In the genomic region with DNA sequence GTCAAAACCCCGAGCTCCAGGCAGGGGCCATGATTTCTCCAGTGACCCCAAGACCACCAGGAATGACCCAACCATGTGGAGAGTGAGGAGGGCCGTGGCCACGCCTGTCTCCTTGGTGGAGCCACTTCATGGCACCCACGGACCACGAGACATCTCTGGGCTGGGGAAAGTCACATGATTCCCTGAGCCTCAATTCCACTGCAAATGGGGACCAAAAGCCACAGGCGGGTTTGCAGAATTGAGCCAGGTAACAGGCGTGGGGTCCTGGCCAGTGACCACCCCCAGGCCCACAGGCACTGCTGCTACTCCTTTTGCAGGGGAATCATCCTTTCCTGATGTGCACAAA, we compare ENCODE assay signal across 13 cellular contexts.
A peak's percentile ranks its signal among the peaks of the same experiment; 100 is the strongest.
DNase-seq lines count a peak whose midpoint lies in the region; ATAC-seq and TF ChIP-seq lines count a peak whose summit lies in the region.
"Had no signal": no experiment of that assay in that cellular context is flagged by ENCODE, and none has a peak within 500 bp of the region (broad histone marks: within the 10 kb centered on the region; RNA-seq: fewer than 3 reads in every experiment).

No MANE protein-coding gene starts in this region.

- no peaks in the 10 kb centered on the region for H3K4me1 ChIP-seq in osteoblast (ENCODE audit: insufficient read depth, low read length)

- H3K4me2 ChIP-seq in osteoblast (ENCODE audit: insufficient read depth, low read length) = no peak overlapping the region

- no peaks in the 10 kb centered on the region for H3K9me3 Mint-ChIP-seq in chondrocyte (ENCODE audit: low read depth)
- H3K9me3 Mint-ChIP-seq: CD4-positive, alpha-beta T cell had no signal

- H3K36me3 Mint-ChIP-seq in chondrocyte (ENCODE audit: low read depth) = no peaks in the 10 kb centered on the region

- no peaks in the 10 kb centered on the region for H4K20me1 ChIP-seq in osteoblast (ENCODE audit: insufficient read depth, low read length)

- H3K4me3 Mint-ChIP-seq in chondrocyte (ENCODE audit: unreplicated experiment) = no peak overlapping the region
- H3K4me3 Mint-ChIP-seq: CD4-positive, alpha-beta T cell had no signal

- no peak overlapping the region for H2AFZ ChIP-seq in osteoblast (ENCODE audit: low read length)

- no peaks in the 10 kb centered on the region for H3K79me2 ChIP-seq in osteoblast (ENCODE audit: insufficient read depth, low read length)

- H3K27me3 Mint-ChIP-seq in chondrocyte (ENCODE audit: low read depth) = peaks cover 5% of the 10 kb centered on the region

- ATAC-seq in HG03280 (IDR thresholded peaks at IDR 0.05; ENCODE audit: unreplicated experiment) = no peak
- ATAC-seq: HCT116 had no signal

- TF ChIP-seq CTCF in chondrocyte (IDR thresholded peaks at IDR 0.05) = no peak
- no peak for TF ChIP-seq CTCF in osteoblast (IDR thresholded peaks at IDR 0.05; ENCODE audit: extremely low read depth, low read depth, low read length)
- no peak for TF ChIP-seq CTCF in WERI-Rb-1 (IDR thresholded peaks at IDR 0.05; ENCODE audit: low read depth, low read length)

- DNase-seq in activated effector memory CD4-positive, alpha-beta T cell treated with anti-CD3 and anti-CD28 coated beads, Interleukin-2, amount 50 U/mL, for 16 hours = peak; percentile 38
- no peak for DNase-seq in activated effector memory CD4-positive, alpha-beta T cell treated with Interleukin-2 at 50 U/mL for 16 hours
- DNase-seq in chondrocyte (ENCODE audit: low spot score) (peak; percentile 66), osteoblast (ENCODE audit: insufficient read length, low spot score, missing footprints) (peak; percentile 50), WERI-Rb-1 (no peak), islet precursor cell (no peak)
- DNase-seq: ACHN, Calu3, DMS 273 treated with DMSO at 0.1 percent for 48 hours had no signal

- no peaks in the 10 kb centered on the region for H3K4me1 Mint-ChIP-seq in chondrocyte (ENCODE audit: low read depth)

- H3K27ac Mint-ChIP-seq in chondrocyte (ENCODE audit: unreplicated experiment) = no peak overlapping the region
- H3K27ac Mint-ChIP-seq: CD4-positive, alpha-beta T cell had no signal

- H3K27ac ChIP-seq in osteoblast (ENCODE audit: low read depth, low read length) = no peak overlapping the region
- H3K27ac ChIP-seq in WERI-Rb-1 = no peak overlapping the region
- H3K27ac ChIP-seq: BLaER1 treated with 17β-estradiol and CSF1 and Interleukin-3, amounts not matched to agents 10 nM and 100 nM had no signal

- no peaks in the 10 kb centered on the region for H3K9me3 ChIP-seq in osteoblast (ENCODE audit: low read depth, low read length)
- H3K9me3 ChIP-seq in WERI-Rb-1 (ENCODE audit: severe bottlenecking) = no peaks in the 10 kb centered on the region
- H3K9me3 ChIP-seq: BLaER1 treated with 17β-estradiol and CSF1 and Interleukin-3, amounts not matched to agents 10 nM and 100 nM had no signal

- H3K4me3 ChIP-seq in osteoblast (ENCODE audit: insufficient read depth, low read length) (no peak overlapping the region), WERI-Rb-1 (ENCODE audit: low read depth, low read length) (no peak overlapping the region)
- H3K4me3 ChIP-seq: BLaER1 treated with 17β-estradiol and CSF1 and Interleukin-3, amounts not matched to agents 10 nM and 100 nM had no signal

- H3K27me3 ChIP-seq in osteoblast (ENCODE audit: insufficient read depth, low read length) (no peaks in the 10 kb centered on the region), WERI-Rb-1 (ENCODE audit: insufficient read depth, low read depth, severe bottlenecking) (no peaks in the 10 kb centered on the region)
- H3K27me3 ChIP-seq: BLaER1 treated with 17β-estradiol and CSF1 and Interleukin-3, amounts not matched to agents 10 nM and 100 nM had no signal

- H3K36me3 ChIP-seq in osteoblast (ENCODE audit: insufficient read depth, low read length) (no peaks in the 10 kb centered on the region), WERI-Rb-1 (no peaks in the 10 kb centered on the region)
- H3K36me3 ChIP-seq: BLaER1 treated with 17β-estradiol and CSF1 and Interleukin-3, amounts not matched to agents 10 nM and 100 nM had no signal

Comparison
In these comparisons a context has a peak if more than half of its experiments do, and no peak if none do; other contexts are left out.
1. DNase-seq: peak in activated effector memory CD4-positive, alpha-beta T cell treated with anti-CD3 and anti-CD28 coated beads, Interleukin-2, amount 50 U/mL, for 16 hours (single experiment), chondrocyte (single experiment) and osteoblast (single experiment); none in activated effector memory CD4-positive, alpha-beta T cell treated with Interleukin-2 at 50 U/mL for 16 hours (single experiment), WERI-Rb-1 (single experiment) and islet precursor cell (single experiment).